20 cellular contexts compared by ENCODE assay signal in the genomic region with DNA sequence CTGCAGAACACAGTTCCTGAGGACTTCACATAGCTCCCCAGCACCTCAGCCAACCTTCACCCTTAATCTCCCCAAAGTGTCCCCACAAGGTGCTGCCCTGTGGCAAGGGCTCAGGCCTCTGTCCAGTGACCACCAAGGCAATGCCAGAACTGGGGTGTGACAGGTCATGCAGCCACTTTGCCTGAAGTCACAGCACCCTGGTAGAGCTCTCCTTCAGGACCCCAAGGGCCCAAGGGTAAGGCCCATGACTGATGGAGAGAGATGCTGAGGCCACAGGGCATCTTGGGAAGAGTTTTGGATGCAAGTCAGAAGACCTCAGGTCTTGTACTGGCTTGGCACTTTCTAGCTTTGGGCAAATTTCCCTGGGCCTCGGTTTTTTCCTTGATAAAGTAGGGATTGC. TPM values are rescaled to one million over a fixed set of nuclear protein-coding genes. Genes with fewer than 3 reads are reported as not detected.
DNase-seq lines count a peak whose midpoint lies in the region; ATAC-seq and TF ChIP-seq lines count a peak whose summit lies in the region.
"Had no signal": no experiment of that assay in that cellular context is flagged by ENCODE, and none has a peak within 500 bp of the region (broad histone marks: within the 10 kb centered on the region; RNA-seq: fewer than 3 reads in every experiment).

No MANE protein-coding gene starts in this region.

- POLR2A ChIA-PET in CD4-positive, alpha-beta T cell (lab: Charles Lee), result interaction anchor here (0.9 to 12.9 kb wide), 28 partner anchors 10 to 452 kb away, joined by 3 to 384 read pairs (median 7); partner anchors contain the start of genes CD55, IKBKE, IL19 and IL24
- POLR2A ChIA-PET in RWPE1 (lab: Yijun Ruan, JAX; ENCODE audit: low non-redundant PET), result interaction anchor here (0.7 kb wide), 1 partner anchor 287 kb away, joined by 3 read pairs; the partner anchor contains the start of gene DYRK3

- no peaks in the 10 kb centered on the region for H3K9me3 ChIP-seq in CD4-positive, alpha-beta T cell (ENCODE audit: control insufficient read depth, low read length)
- H3K9me3 ChIP-seq in esophagus (ENCODE audit: control insufficient read depth in 2 of 2, insufficient read depth in 1 of 2, low read depth in 1 of 2, low read length in 1 of 2) (no peaks in the 10 kb centered on the region), skeletal muscle tissue (ENCODE audit: control insufficient read depth in 3 of 3, low read length in 3 of 3) (no peaks in the 10 kb centered on the region)
- H3K9me3 ChIP-seq: body of pancreas had no signal

- H3K4me1 ChIP-seq in esophagus (ENCODE audit: control insufficient read depth in 2 of 2, insufficient read depth in 2 of 2, low read length in 1 of 2), result peaks cover 0 to 10% of the 10 kb centered on the region in 2 donors
- peaks cover 0 to 16% (median 6%) of the 10 kb centered on the region in 3 donors for H3K4me1 ChIP-seq in skeletal muscle tissue (ENCODE audit: control insufficient read depth in 3 of 3, insufficient read depth in 3 of 3, low read length in 3 of 3)
- H3K4me1 ChIP-seq: body of pancreas had no signal

- no peaks in the 10 kb centered on the region for H3K27me3 Mint-ChIP-seq in CD4-positive, alpha-beta T cell
- H3K27me3 Mint-ChIP-seq: activated CD4-positive, alpha-beta memory T cell treated with anti-CD3 and anti-CD28 coated beads for 36 hours; activated naive CD8-positive, alpha-beta T cell treated with anti-CD3 and anti-CD28 coated beads for 36 hours; activated T-cell treated with anti-CD3 and anti-CD28 coated beads, Interleukin-2, amount 50 U/mL, for 24 hours had no signal

- TF ChIP-seq CTCF in CD4-positive, alpha-beta T cell (IDR thresholded peaks at IDR 0.05), result no peak
- TF ChIP-seq CTCF in RWPE1 (conservative IDR thresholded peaks at IDR 0.05; ENCODE audit: low read depth), result no peak

- WGBS in esophagus, 2 donors, result 52 to 58% methylated on average over 1 of the region's 1 CpG

- DNase-seq in CD4-positive, alpha-beta T cell, result no peak
- no peak for DNase-seq in Jurkat, Clone E6-1 (ENCODE audit: low read depth, low spot score)
- DNase-seq in iPS-NIHi7 (ENCODE audit: extremely low spot score) (no peak), HCEC 1CT (no peak), NCI-H2171 (lab: John Stamatoyannopoulos, UW) (no peak), RWPE1 (ENCODE audit: low spot score) (no peak)
- DNase-seq: Calu3, mesenchymal stem cell, NCI-H1417 treated with DMSO at 0.1 percent for 48 hours, NCI-H82 had no signal

- CTCF ChIA-PET in CD4-positive, alpha-beta T cell (lab: Charles Lee), result interaction anchor here (0.6 to 3.8 kb wide), 8 partner anchors 10 to 378 kb away, joined by 3 to 22 read pairs (median 4); partner anchors contain the start of gene EIF2D
- CTCF ChIA-PET in RWPE1 (lab: Yijun Ruan, JAX), result interaction anchor here (1.0 kb wide), 1 partner anchor 59 kb away, joined by 3 read pairs; no protein-coding TSS in a partner anchor

- H3K4me3 ChIP-seq in Jurkat, Clone E6-1 (ENCODE audit: low read length), result peak overlapping the region; percentile 48
- H3K4me3 ChIP-seq in esophagus (ENCODE audit: low read depth in 1 of 2, low read length in 2 of 2) (no peak overlapping the region), skeletal muscle tissue (ENCODE audit: low read length in 3 of 3) (no peak overlapping the region)
- H3K4me3 ChIP-seq: body of pancreas had no signal

- no peak for ATAC-seq in CD4-positive, alpha-beta T cell (ENCODE audit: poor library complexity)
- ATAC-seq: body of pancreas, HCT116 had no signal

- H3K27ac Mint-ChIP-seq in CD4-positive, alpha-beta T cell, result no peak overlapping the region
- H3K27ac Mint-ChIP-seq: activated CD4-positive, alpha-beta memory T cell treated with anti-CD3 and anti-CD28 coated beads for 36 hours; activated naive CD8-positive, alpha-beta T cell treated with anti-CD3 and anti-CD28 coated beads for 36 hours; activated T-cell treated with anti-CD3 and anti-CD28 coated beads, Interleukin-2, amount 50 U/mL, for 24 hours had no signal

- no peaks in the 10 kb centered on the region for H3K9me3 Mint-ChIP-seq in CD4-positive, alpha-beta T cell
- H3K9me3 Mint-ChIP-seq: activated CD4-positive, alpha-beta memory T cell treated with anti-CD3 and anti-CD28 coated beads for 36 hours; activated naive CD8-positive, alpha-beta T cell treated with anti-CD3 and anti-CD28 coated beads for 36 hours; activated T-cell treated with anti-CD3 and anti-CD28 coated beads, Interleukin-2, amount 50 U/mL, for 24 hours; neural crest cell had no signal

- intact Hi-C loops in CD4-positive, alpha-beta T cell (cut with DNase I, micrococcal nuclease), result loop anchor here (2.0 to 10.0 kb wide), 2 partner anchors 130 to 392 kb away; partner anchors contain the start of gene PFKFB2 (in 1 of the 2)

- peak overlapping the region in 1 of 3 donors; percentile 27 for H3K9ac ChIP-seq in skeletal muscle tissue (ENCODE audit: low read depth in 1 of 3, low read length in 3 of 3)

- no peaks in the 10 kb centered on the region for H3K27me3 ChIP-seq in CD4-positive, alpha-beta T cell (ENCODE audit: control insufficient read depth, insufficient read depth, low read length)
- H3K27me3 ChIP-seq in esophagus (ENCODE audit: control insufficient read depth in 1 of 2, insufficient read depth in 2 of 2, low read length in 2 of 2) (no peaks in the 10 kb centered on the region), skeletal muscle tissue (ENCODE audit: control insufficient read depth in 3 of 3, insufficient read depth in 3 of 3, low read length in 3 of 3) (peaks cover 0 to 3% (median 0%) of the 10 kb centered on the region in 3 donors)
- H3K27me3 ChIP-seq: body of pancreas had no signal

- no peak overlapping the region for H3K4me3 Mint-ChIP-seq in CD4-positive, alpha-beta T cell
- H3K4me3 Mint-ChIP-seq: activated CD4-positive, alpha-beta memory T cell treated with anti-CD3 and anti-CD28 coated beads for 36 hours; activated naive CD8-positive, alpha-beta T cell treated with anti-CD3 and anti-CD28 coated beads for 36 hours; activated T-cell treated with anti-CD3 and anti-CD28 coated beads, Interleukin-2, amount 50 U/mL, for 24 hours; neural crest cell had no signal

- H3K36me3 ChIP-seq in esophagus (ENCODE audit: control insufficient read depth in 2 of 2, insufficient read depth in 2 of 2, low read length in 1 of 2) (no peaks in the 10 kb centered on the region), skeletal muscle tissue (ENCODE audit: control insufficient read depth in 3 of 3, insufficient read depth in 3 of 3, low read length in 3 of 3) (no peaks in the 10 kb centered on the region)

- peak overlapping the region; percentile 95 for H3K27ac ChIP-seq in CD4-positive, alpha-beta T cell (ENCODE audit: low read depth, low read length)
- H3K27ac ChIP-seq in esophagus (ENCODE audit: low read depth in 2 of 2, low read length in 1 of 2), result peak overlapping the region; percentile 34 to 57
- H3K27ac ChIP-seq in skeletal muscle tissue (ENCODE audit: low read depth, low read length), result peak overlapping the region; percentile 21
- no peak overlapping the region for H3K27ac ChIP-seq in RWPE1
- H3K27ac ChIP-seq: body of pancreas had no signal

- H3K36me3 Mint-ChIP-seq in CD4-positive, alpha-beta T cell (ENCODE audit: low read depth), result peaks cover 44% of the 10 kb centered on the region

- peaks cover 33% of the 10 kb centered on the region for H3K4me1 Mint-ChIP-seq in CD4-positive, alpha-beta T cell (ENCODE audit: low read depth)
- H3K4me1 Mint-ChIP-seq: neural crest cell had no signal

RNA-seq across cellular contexts. Expression of gene FCMR, which starts 0.8 kb away (rescaled TPM):
- 100 to 1,000 TPM; 171 to 186 TPM for total RNA-seq in CD4-positive, alpha-beta T cell
- 18.5 TPM for polyA plus RNA-seq in Jurkat, Clone E6-1 (2012; ENCODE audit: insufficient read depth, insufficient read length)
- 1 to 10 TPM in 1 of 2 donors, under 1 TPM in 1; 0.90 to 2.5 TPM for polyA plus RNA-seq in esophagus
- total RNA-seq in skeletal muscle tissue, result 0.52 TPM
- total RNA-seq: dermis microvascular lymphatic vessel endothelial cell, neural crest cell had no signal

RNA-seq across cellular contexts. Expression of gene PIGR, which starts 23.7 kb away (rescaled TPM):
- not detected for total RNA-seq in CD4-positive, alpha-beta T cell
- not detected for polyA plus RNA-seq in Jurkat, Clone E6-1 (2012; ENCODE audit: insufficient read depth, insufficient read length)
- 1 to 10 TPM in 1 of 2 donors, under 1 TPM in 1; 0.24 to 1.2 TPM for polyA plus RNA-seq in esophagus
- total RNA-seq in skeletal muscle tissue, result under 0.01 TPM
- total RNA-seq: dermis microvascular lymphatic vessel endothelial cell, neural crest cell had no signal

RNA-seq across cellular contexts. Expression of gene IL24, which starts 25.3 kb away (rescaled TPM):
- total RNA-seq in CD4-positive, alpha-beta T cell, result not detected
- 0.90 TPM for polyA plus RNA-seq in Jurkat, Clone E6-1 (2012; ENCODE audit: insufficient read depth, insufficient read length)
- not detected for polyA plus RNA-seq in esophagus
- not detected for total RNA-seq in skeletal muscle tissue
- total RNA-seq: body of pancreas, Calu3, dermis microvascular lymphatic vessel endothelial cell, neural crest cell had no signal

RNA-seq across cellular contexts. Expression of gene FCAMR, which starts 47.7 kb away (rescaled TPM):
- total RNA-seq in CD4-positive, alpha-beta T cell, result not detected
- not detected for polyA plus RNA-seq in Jurkat, Clone E6-1 (2012; ENCODE audit: insufficient read depth, insufficient read length)
- polyA plus RNA-seq in esophagus, result under 1 TPM; 0.02 to 0.06 TPM
- total RNA-seq in skeletal muscle tissue, result not detected
- total RNA-seq: activated CD4-positive, alpha-beta memory T cell treated with anti-CD3 and anti-CD28 coated beads for 36 hours; activated naive CD8-positive, alpha-beta T cell treated with anti-CD3 and anti-CD28 coated beads for 36 hours; body of pancreas; Calu3; dermis microvascular lymphatic vessel endothelial cell; neural crest cell had no signal

RNA-seq across cellular contexts. Expression of gene IL20, which starts 57.1 kb away (rescaled TPM):
- not detected for total RNA-seq in CD4-positive, alpha-beta T cell
- polyA plus RNA-seq in Jurkat, Clone E6-1 (2012; ENCODE audit: insufficient read depth, insufficient read length), result not detected
- under 1 TPM in 1 of 2 donors, not detected in 1; 0.05 TPM for polyA plus RNA-seq in esophagus
- not detected for total RNA-seq in skeletal muscle tissue
- total RNA-seq: activated CD4-positive, alpha-beta memory T cell treated with anti-CD3 and anti-CD28 coated beads for 36 hours; activated naive CD8-positive, alpha-beta T cell treated with anti-CD3 and anti-CD28 coated beads for 36 hours; body of pancreas; Calu3; dermis microvascular lymphatic vessel endothelial cell; esophagus mucosa; neural crest cell had no signal

Comparison
In these comparisons a context has a peak if more than half of its experiments do, and no peak if none do; other contexts are left out.
1. RNA of gene FCMR, which starts 0.8 kb away (total RNA-seq): 171 to 186 TPM in CD4-positive, alpha-beta T cell; 0.52 TPM in skeletal muscle tissue (single experiment); every median in the first group is over 100 times any median in the second.